ENCODE assay signal across 31 cellular contexts in the genomic region with DNA sequence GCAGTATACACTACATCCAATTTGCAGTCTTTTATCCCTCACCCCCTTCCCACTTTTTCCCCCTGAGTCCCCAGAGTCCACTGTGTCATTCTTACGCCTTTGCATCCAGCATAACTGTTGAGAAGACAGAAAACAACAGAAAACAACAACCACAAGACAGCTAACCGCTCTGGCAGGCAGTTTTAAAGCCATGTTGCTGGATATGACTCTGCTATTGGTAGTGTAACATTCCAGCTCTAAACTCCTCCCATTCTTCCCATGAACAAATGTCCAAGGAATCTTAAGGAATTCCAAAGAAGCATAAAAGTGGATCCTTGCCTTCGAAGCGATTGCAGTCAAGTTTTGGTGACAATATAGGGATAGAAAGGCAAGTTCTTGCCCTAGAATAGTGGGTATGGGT.
DNase-seq lines count a peak whose midpoint lies in the region; ATAC-seq and FAIRE-seq lines count a peak whose summit lies in the region.
"Had no signal": no experiment of that assay in that cellular context is flagged by ENCODE, and none has a peak within 500 bp of the region (broad histone marks: within the 10 kb centered on the region; RNA-seq: fewer than 3 reads in every experiment).

No MANE protein-coding gene starts in this region.

- no peak for FAIRE-seq in RCC 7860 (lab: Jason Lieb, UNC)
- FAIRE-seq: endothelial cell of umbilical vein had no signal

- ATAC-seq in GM21723 (IDR thresholded peaks at IDR 0.05; ENCODE audit: unreplicated experiment): no peak
- no peak for ATAC-seq in GM19395 (IDR thresholded peaks at IDR 0.05; ENCODE audit: unreplicated experiment)
- no peak for ATAC-seq in GM21360 (IDR thresholded peaks at IDR 0.05; ENCODE audit: unreplicated experiment)
- ATAC-seq: activated naive CD8-positive, alpha-beta T cell treated with anti-CD3 and anti-CD28 coated beads, Interleukin-2, amount 50 U/mL, for 24 hours; HCT116; heart left ventricle; left colon; PC-3; right lobe of liver; Right ventricle myocardium inferior had no signal

- DNase-seq in GM04503 (ENCODE audit: low read depth) (peak; percentile 39), RCC 7860 (ENCODE audit: low spot score) (peak; percentile 29), glomerular visceral epithelial cell (ENCODE audit: extremely low spot score) (peak; percentile 16), cerebellar cortex (ENCODE audit: low spot score) (no peak)
- DNase-seq: activated CD4-positive, alpha-beta T cell treated with anti-CD3 and anti-CD28 coated beads for 48 hours; activated CD8-positive, alpha-beta memory T cell treated with anti-CD3 and anti-CD28 coated beads for 24 hours; activated gamma-delta T cell treated with Interleukin-2 at 50 U/mL for 16 hours; activated naive CD8-positive, alpha-beta T cell treated with anti-CD3 and anti-CD28 coated beads, Interleukin-2, amount 50 U/mL, for 24 hours; activated T-cell treated with anti-CD3 and anti-CD28 coated beads, Interleukin-2, amount 50 U/mL, for 1 hour; AML-193; CD4-positive, alpha-beta T cell; heart left ventricle; Karpas-422; left colon; mammary epithelial cell; NCI-H1694; NCI-H2171 treated with DMSO at 0.1 percent for 48 hours; NCI-H524 treated with DMSO at 0.1 percent for 48 hours; PC-3; right lobe of liver; stimulated activated CD4-positive, alpha-beta T cell treated with anti-CD3 and anti-CD28 coated beads, Interleukin-12 subunit alpha, Interleukin-12 subunit beta, amount 100 ng/mL, for 4 hours; stimulated activated CD4-positive, alpha-beta T cell treated with anti-CD3 and anti-CD28 coated beads, Interleukin-4, amount 100 ng/mL, for 1 hour; T-helper 9 cell; transverse colon; WERI-Rb-1 had no signal
